In genomic region chr2:152396051-152396511, GRCh38 we compare ENCODE assay signal across 15 cellular contexts.
A peak's percentile ranks its signal among the peaks of the same experiment; 100 is the strongest.
DNase-seq lines count a peak whose midpoint lies in the region; ATAC-seq and TF ChIP-seq lines count a peak whose summit lies in the region.
"Had no signal": no experiment of that assay in that cellular context is flagged by ENCODE, and none has a peak within 500 bp of the region (broad histone marks: within the 10 kb centered on the region; RNA-seq: fewer than 3 reads in every experiment).

No MANE protein-coding gene starts in this region.

- intact Hi-C loops in left ventricle myocardium inferior (cut with micrococcal nuclease) (no loop called here), sciatic nerve (cut with DNase I) (no loop called here)

- no peak for DNase-seq in left ventricle myocardium inferior
- no peak for DNase-seq in sciatic nerve (ENCODE audit: low spot score)
- no peak for DNase-seq in NOMO-1 treated with DMSO at 0.1 percent for 48 hours (lab: John Stamatoyannopoulos, UW; ENCODE audit: unreplicated experiment)
- no peak for DNase-seq in T-helper 9 cell
- DNase-seq: activated CD8-positive, alpha-beta memory T cell treated with anti-CD3 and anti-CD28 coated beads, Interleukin-2, amount 10 ng/mL, durations not matched to agents 7 days and 5 days; activated naive CD8-positive, alpha-beta T cell treated with anti-CD3 and anti-CD28 coated beads, Interleukin-2, amount 50 U/mL, for 24 hours; DND-41; naive thymus-derived CD4-positive, alpha-beta T cell; RPMI8226; stimulated activated naive CD8-positive, alpha-beta T cell treated with anti-CD3 and anti-CD28 coated beads, Interleukin-15, amount 100 ng/mL, for 72 hours had no signal

- H3K27ac ChIP-seq in ACC112 (ENCODE audit: low read depth, low read length) (peak overlapping the region; percentile 62), angular gyrus (ENCODE audit: low read depth, low read length) (peak overlapping the region; percentile 72), left ventricle myocardium inferior (replicated peaks) (peak overlapping the region; percentile 54)
- H3K27ac ChIP-seq: HL-60 had no signal

- H3K79me2 ChIP-seq in ACC112 (ENCODE audit: control insufficient read depth, insufficient read depth, low read length, unreplicated experiment), result peaks cover 51% of the 10 kb centered on the region

- peak overlapping the region; percentile 76 for H2AFZ ChIP-seq in ACC112 (ENCODE audit: low read length, unreplicated experiment)

- H3K4me1 ChIP-seq in ACC112 (ENCODE audit: control insufficient read depth, insufficient read depth, low read length, unreplicated experiment) (peaks cover 27% of the 10 kb centered on the region), left ventricle myocardium inferior (peaks cover 12% of the 10 kb centered on the region)

- TF ChIP-seq CTCF in left ventricle myocardium inferior (IDR thresholded peaks at IDR 0.05; ENCODE audit: borderline replicate concordance), result no peak

- H3K36me3 ChIP-seq in ACC112 (ENCODE audit: insufficient read depth, low read length) (no peaks in the 10 kb centered on the region), left ventricle myocardium inferior (no peaks in the 10 kb centered on the region)

- no peaks in the 10 kb centered on the region for H3K9me3 ChIP-seq in left ventricle myocardium inferior (replicated peaks)

- H3K27me3 ChIP-seq in ACC112 (ENCODE audit: insufficient read depth, low read length) (no peaks in the 10 kb centered on the region), left ventricle myocardium inferior (ENCODE audit: low read depth) (no peaks in the 10 kb centered on the region)

- H3K4me3 ChIP-seq in ACC112 (ENCODE audit: low read depth, low read length) (peak overlapping the region; percentile 81), left ventricle myocardium inferior (peak overlapping the region; percentile 45)

- ATAC-seq in sciatic nerve (peak; percentile 73), HG02852 (IDR thresholded peaks at IDR 0.05; ENCODE audit: unreplicated experiment) (no peak), esophagus mucosa (no peak)
- ATAC-seq: activated CD8-positive, alpha-beta memory T cell treated with anti-CD3 and anti-CD28 coated beads, Interleukin-2, amount 10 ng/mL, durations not matched to agents 7 days and 5 days; activated naive CD8-positive, alpha-beta T cell treated with anti-CD3 and anti-CD28 coated beads, Interleukin-2, amount 50 U/mL, for 24 hours; naive thymus-derived CD4-positive, alpha-beta T cell; stimulated activated naive CD8-positive, alpha-beta T cell treated with anti-CD3 and anti-CD28 coated beads, Interleukin-15, amount 100 ng/mL, for 72 hours had no signal
